ENCODE assay signal across 1 cellular context in genomic region chr11:122162095-122162494, GRCh38.
TF ChIP-seq lines count a peak whose summit lies in the region.

No MANE protein-coding gene starts in this region.

TF ChIP-seq in HepG2, 621 proteins besides CTCF, POLR2A, EP300 and RAD21:
- TF ChIP-seq ZFP1 (CRISPR knock-in tag; IDR thresholded peaks at IDR 0.05) (no peak), ZFYVE20 (CRISPR knock-in tag; IDR thresholded peaks at IDR 0.05; ENCODE audit: borderline replicate concordance, low read depth) (no peak), ZNF660 (CRISPR knock-in tag; IDR thresholded peaks at IDR 0.05; ENCODE audit: borderline replicate concordance, low read depth) (no peak), NR2C2 (CRISPR knock-in tag; IDR thresholded peaks at IDR 0.05; ENCODE audit: borderline replicate concordance) (no peak), TRIM22 (IDR thresholded peaks at IDR 0.05) (no peak)
- TF ChIP-seq, protein P1, sequence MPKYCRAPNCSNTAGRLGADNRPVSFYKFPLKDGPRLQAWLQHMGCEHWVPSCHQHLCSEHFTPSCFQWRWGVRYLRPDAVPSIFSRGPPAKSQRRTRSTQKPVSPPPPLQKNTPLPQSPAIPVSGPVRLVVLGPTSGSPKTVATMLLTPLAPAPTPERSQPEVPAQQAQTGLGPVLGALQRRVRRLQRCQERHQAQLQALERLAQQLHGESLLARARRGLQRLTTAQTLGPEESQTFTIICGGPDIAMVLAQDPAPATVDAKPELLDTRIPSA (CRISPR knock-in tag; IDR thresholded peaks at IDR 0.05; ENCODE audit: borderline replicate concordance) = no peak
